Comparison of ENCODE assay signal across 19 cellular contexts in the genomic region with DNA sequence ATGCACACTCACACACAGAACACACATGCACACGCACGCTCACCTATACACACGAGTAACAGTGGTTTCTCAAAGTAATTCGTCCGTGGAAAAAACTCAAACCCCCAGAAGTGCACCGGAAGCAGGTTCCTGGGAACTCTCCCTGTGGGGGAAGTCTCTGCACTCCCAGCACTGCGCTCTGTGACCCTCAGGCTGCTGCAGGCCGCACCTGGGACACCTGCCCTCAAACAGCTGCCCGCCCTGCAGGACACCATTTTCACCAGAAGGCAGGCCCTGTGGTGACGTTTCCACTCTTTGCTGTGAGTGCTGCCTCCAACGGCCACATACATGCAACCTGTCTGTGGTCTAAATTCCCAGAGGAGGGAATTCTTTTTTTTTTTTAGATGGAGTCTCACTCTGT. TPM values are rescaled to one million over a fixed set of nuclear protein-coding genes. Genes with fewer than 3 reads are reported as not detected.
"Had no signal": no experiment of that assay in that cellular context is flagged by ENCODE, and none has a peak within 500 bp of the region (broad histone marks: within the 10 kb centered on the region; RNA-seq: fewer than 3 reads in every experiment).

No MANE protein-coding gene starts in this region.

- H3K36me3 ChIP-seq: adrenal gland, thyroid gland, vagina had no signal

- ATAC-seq: activated CD4-positive, alpha-beta T cell treated with anti-CD3 and anti-CD28 coated beads for 36 hours; esophagus mucosa; naive thymus-derived CD8-positive, alpha-beta T cell had no signal

- H3K27ac Mint-ChIP-seq: activated CD4-positive, alpha-beta memory T cell treated with anti-CD3 and anti-CD28 coated beads, Interleukin-2, amount 10 ng/mL, durations not matched to agents 7 days and 5 days; activated CD4-positive, alpha-beta T cell treated with anti-CD3 and anti-CD28 coated beads for 36 hours; activated naive CD4-positive, alpha-beta T cell treated with anti-CD3 and anti-CD28 coated beads, Interleukin-2, amount 50 U/mL, for 24 hours; activated T-cell treated with anti-CD3 and anti-CD28 coated beads, Interleukin-2, amount 50 U/mL, for 24 hours; stimulated activated naive B cell treated with anti-CD40 and anti-IgM and Interleukin-4, amounts not matched to agents 10 μg/mL and 1 μg/mL and 100 μg/mL, for 72 hours; T-helper 1 cell treated with Interleukin-12 subunit alpha and Interleukin-12 subunit beta and Interleukin-4 antibody, amounts not matched to agents 30 μg/mL and 1 μg/mL, for 36 hours had no signal

- H3K4me3 ChIP-seq: adrenal gland, dorsolateral prefrontal cortex, left ventricle myocardium inferior, vagina had no signal

- H3K27ac ChIP-seq: adrenal gland, left ventricle myocardium inferior, thyroid gland, vagina had no signal

- H3K4me1 Mint-ChIP-seq: activated CD4-positive, alpha-beta memory T cell treated with anti-CD3 and anti-CD28 coated beads, Interleukin-2, amount 10 ng/mL, durations not matched to agents 7 days and 5 days; activated CD4-positive, alpha-beta T cell treated with anti-CD3 and anti-CD28 coated beads for 36 hours; activated naive CD4-positive, alpha-beta T cell treated with anti-CD3 and anti-CD28 coated beads, Interleukin-2, amount 50 U/mL, for 24 hours; stimulated activated naive B cell treated with anti-CD40 and anti-IgM and Interleukin-4, amounts not matched to agents 10 μg/mL and 1 μg/mL and 100 μg/mL, for 72 hours had no signal

- H3K9me3 ChIP-seq: adrenal gland, left ventricle myocardium inferior, thyroid gland, vagina had no signal

- H3K36me3 Mint-ChIP-seq: activated naive CD4-positive, alpha-beta T cell treated with anti-CD3 and anti-CD28 coated beads, Interleukin-2, amount 50 U/mL, for 24 hours; naive thymus-derived CD8-positive, alpha-beta T cell had no signal

- DNase-seq: activated CD4-positive, alpha-beta memory T cell treated with anti-CD3 and anti-CD28 coated beads, Interleukin-2, amount 10 ng/mL, durations not matched to agents 7 days and 5 days; activated CD4-positive, alpha-beta T cell treated with anti-CD3 and anti-CD28 coated beads for 36 hours; activated effector memory CD4-positive, alpha-beta T cell treated with Interleukin-2 at 50 U/mL for 16 hours; activated T-cell treated with anti-CD3 and anti-CD28 coated beads, Interleukin-2, amount 50 U/mL, for 24 hours; adrenal gland; hypothalamus; mesenchymal stem cell; occipital lobe; stimulated activated CD4-positive, alpha-beta T cell treated with anti-CD3 and anti-CD28 coated beads, Interleukin-15, amount 100 ng/mL, for 24 hours; stimulated activated CD4-positive, alpha-beta T cell treated with anti-CD3 and anti-CD28 coated beads, Interleukin-4, amount 100 ng/mL, for 1 hour; stimulated activated naive B cell treated with anti-CD40 and anti-IgM and Interleukin-4, amounts not matched to agents 10 μg/mL and 1 μg/mL and 100 μg/mL, for 72 hours; thyroid gland had no signal

- H3K27me3 ChIP-seq: adrenal gland, dorsolateral prefrontal cortex, thyroid gland had no signal

- H3K4me3 Mint-ChIP-seq: activated CD4-positive, alpha-beta memory T cell treated with anti-CD3 and anti-CD28 coated beads, Interleukin-2, amount 10 ng/mL, durations not matched to agents 7 days and 5 days; activated CD4-positive, alpha-beta T cell treated with anti-CD3 and anti-CD28 coated beads for 36 hours; activated naive CD4-positive, alpha-beta T cell treated with anti-CD3 and anti-CD28 coated beads, Interleukin-2, amount 50 U/mL, for 24 hours; activated T-cell treated with anti-CD3 and anti-CD28 coated beads, Interleukin-2, amount 50 U/mL, for 24 hours; naive thymus-derived CD8-positive, alpha-beta T cell; stimulated activated naive B cell treated with anti-CD40 and anti-IgM and Interleukin-4, amounts not matched to agents 10 μg/mL and 1 μg/mL and 100 μg/mL, for 72 hours; T-helper 1 cell treated with Interleukin-12 subunit alpha and Interleukin-12 subunit beta and Interleukin-4 antibody, amounts not matched to agents 30 μg/mL and 1 μg/mL, for 36 hours had no signal

- H3K4me1 ChIP-seq: adrenal gland, left ventricle myocardium inferior, thyroid gland, vagina had no signal

- H3K9me3 Mint-ChIP-seq: activated CD4-positive, alpha-beta memory T cell treated with anti-CD3 and anti-CD28 coated beads, Interleukin-2, amount 10 ng/mL, durations not matched to agents 7 days and 5 days; activated naive CD4-positive, alpha-beta T cell treated with anti-CD3 and anti-CD28 coated beads, Interleukin-2, amount 50 U/mL, for 24 hours; activated T-cell treated with anti-CD3 and anti-CD28 coated beads, Interleukin-2, amount 50 U/mL, for 24 hours; naive thymus-derived CD8-positive, alpha-beta T cell; stimulated activated naive B cell treated with anti-CD40 and anti-IgM and Interleukin-4, amounts not matched to agents 10 μg/mL and 1 μg/mL and 100 μg/mL, for 72 hours; T-helper 1 cell treated with Interleukin-12 subunit alpha and Interleukin-12 subunit beta and Interleukin-4 antibody, amounts not matched to agents 30 μg/mL and 1 μg/mL, for 36 hours had no signal

- H3K27me3 Mint-ChIP-seq: activated CD4-positive, alpha-beta T cell treated with anti-CD3 and anti-CD28 coated beads for 36 hours; activated naive CD4-positive, alpha-beta T cell treated with anti-CD3 and anti-CD28 coated beads, Interleukin-2, amount 50 U/mL, for 24 hours had no signal

RNA-seq across cellular contexts. Expression of a gene that starts 32.8 kb away (rescaled TPM):
- total RNA-seq: activated CD4-positive, alpha-beta memory T cell treated with anti-CD3 and anti-CD28 coated beads, Interleukin-2, amount 10 ng/mL, durations not matched to agents 7 days and 5 days; esophagus mucosa had no signal
